In genomic region chr16:85221081-85221809, GRCh38 we compare ENCODE assay signal across 13 cellular contexts.
DNase-seq lines count a peak whose midpoint lies in the region; ATAC-seq and TF ChIP-seq lines count a peak whose summit lies in the region.
"Had no signal": no experiment of that assay in that cellular context is flagged by ENCODE, and none has a peak within 500 bp of the region (broad histone marks: within the 10 kb centered on the region; RNA-seq: fewer than 3 reads in every experiment).

No MANE protein-coding gene starts in this region.

- intact Hi-C loops in IMR-90 (cut with micrococcal nuclease), result loop anchor here (5.0 kb wide), 1 partner anchor 49 kb away; no protein-coding TSS in a partner anchor
- intact Hi-C loops in sciatic nerve (cut with DNase I), result no loop called here

- H2BK15ac ChIP-seq in IMR-90 (ENCODE audit: low read depth, low read length), result peak overlapping the region; percentile 91; the same call in 2 of the 3 replicates

- no peak overlapping the region for H3K4me2 ChIP-seq in IMR-90 (ENCODE audit: low read depth, low read length)

- H3K4me1 ChIP-seq in IMR-90 (ENCODE audit: control insufficient read depth, insufficient read depth, low read length), result peaks cover 34% of the 10 kb centered on the region
- H3K4me1 ChIP-seq in endodermal cell (ENCODE audit: control insufficient read depth, insufficient read depth, low read length), result peaks cover 8% of the 10 kb centered on the region

- dilution Hi-C loops in IMR-90 (cut with HindIII; ENCODE audit: low sequenced_read_pairs, unreplicated experiment), result no loop called here

- H3K23ac ChIP-seq in IMR-90 (ENCODE audit: low read depth, low read length), result peak overlapping the region; percentile 98

- no peak overlapping the region for H3K4me3 Mint-ChIP-seq in endodermal cell
- H3K4me3 Mint-ChIP-seq in activated T-cell treated with anti-CD3 and anti-CD28 coated beads, Interleukin-2, amount 50 U/mL, for 72 hours, result no peak overlapping the region
- H3K4me3 Mint-ChIP-seq: CD4-positive, CD25-positive, alpha-beta regulatory T cell had no signal

- H3K4ac ChIP-seq in IMR-90 (ENCODE audit: low read depth, low read length), result peak overlapping the region; percentile 97

- H3K27me3 ChIP-seq in IMR-90 (ENCODE audit: control insufficient read depth, insufficient read depth, low read length) (no peaks in the 10 kb centered on the region), endodermal cell (ENCODE audit: control insufficient read depth, insufficient read depth, low read length, poor library complexity, severe bottlenecking) (no peaks in the 10 kb centered on the region)
- H3K27me3 ChIP-seq: brain microvascular endothelial cell, upper lobe of right lung had no signal

- POLR2A ChIA-PET in IMR-90 (lab: Charles Lee; ENCODE audit: unreplicated experiment), result no interaction called here

- peaks cover 14% of the 10 kb centered on the region for H3K4me1 Mint-ChIP-seq in endodermal cell
- H3K4me1 Mint-ChIP-seq in activated T-cell treated with anti-CD3 and anti-CD28 coated beads, Interleukin-2, amount 50 U/mL, for 72 hours (ENCODE audit: low read depth), result peaks cover 8% of the 10 kb centered on the region

- H4K20me1 ChIP-seq in IMR-90 (ENCODE audit: insufficient read depth, low read length), result peaks cover 3% of the 10 kb centered on the region; the same call in 1 of the 2 replicates

- H2BK5ac ChIP-seq in IMR-90 (ENCODE audit: low read depth, low read length, poor library complexity, severe bottlenecking), result peak overlapping the region; percentile 83

- no peak overlapping the region for H3K9ac ChIP-seq in IMR-90 (ENCODE audit: low read depth, low read length)
- H3K9ac ChIP-seq in endodermal cell (ENCODE audit: extremely low read depth, low read length, poor library complexity, severe bottlenecking), result no peak overlapping the region

- peak overlapping the region; percentile 82 for H2AK9ac ChIP-seq in IMR-90 (replicated peaks; ENCODE audit: low read depth, low read length, poor library complexity)

- H3K9me3 Mint-ChIP-seq in endodermal cell, result no peaks in the 10 kb centered on the region
- no peaks in the 10 kb centered on the region for H3K9me3 Mint-ChIP-seq in activated T-cell treated with anti-CD3 and anti-CD28 coated beads, Interleukin-2, amount 50 U/mL, for 72 hours
- H3K9me3 Mint-ChIP-seq: CD4-positive, CD25-positive, alpha-beta regulatory T cell had no signal

- no peak overlapping the region for H2AFZ ChIP-seq in IMR-90 (replicated peaks; ENCODE audit: low read length, poor library complexity)

- ATAC-seq in IMR-90 (ENCODE audit: low read depth), result no peak
- ATAC-seq in sciatic nerve, result peak; percentile 37
- no peak for ATAC-seq in GM21381 (IDR thresholded peaks at IDR 0.05; ENCODE audit: unreplicated experiment)
- no peak for ATAC-seq in activated T-cell treated with anti-CD3 and anti-CD28 coated beads, Interleukin-2, amount 50 U/mL, for 72 hours (replicated peaks in 1 of 2)

- no peak for TF ChIP-seq RAD21 in IMR-90 (IDR thresholded peaks at IDR 0.05; ENCODE audit: low read length)

- peak overlapping the region; percentile 74 for H2BK20ac ChIP-seq in IMR-90 (ENCODE audit: low read depth, low read length)

- H2AK5ac ChIP-seq in IMR-90 (ENCODE audit: low read depth, low read length), result peak overlapping the region; percentile 100

- CTCF ChIA-PET in IMR-90 (lab: Yijun Ruan, JAX), result no interaction called here

- H3K36me3 Mint-ChIP-seq in endodermal cell (ENCODE audit: low read depth), result no peaks in the 10 kb centered on the region
- H3K36me3 Mint-ChIP-seq in activated T-cell treated with anti-CD3 and anti-CD28 coated beads, Interleukin-2, amount 50 U/mL, for 72 hours (ENCODE audit: insufficient read depth in 2 of 2), result no peaks in the 10 kb centered on the region
- H3K36me3 Mint-ChIP-seq: CD4-positive, CD25-positive, alpha-beta regulatory T cell had no signal

- no TSS peak for BruUV-seq in IMR-90 (replicated peaks; lab: Mats Ljungman, UMichigan)

- in situ Hi-C loops in IMR-90 (cut with MboI; ENCODE audit: low sequenced_read_pairs), result no loop called here

- H3K18ac ChIP-seq in IMR-90 (ENCODE audit: low read depth, low read length), result peak overlapping the region; percentile 15

- H3K4me3 ChIP-seq in IMR-90 (ENCODE audit: insufficient read depth, low read depth, low read length) (no peak overlapping the region), endodermal cell (ENCODE audit: low read length) (no peak overlapping the region)

- TF ChIP-seq CTCF in IMR-90 (conservative IDR thresholded peaks at IDR 0.05; ENCODE audit: low read depth, low read length) (no peak), endodermal cell (conservative IDR thresholded peaks at IDR 0.05) (no peak)

- H3K79me1 ChIP-seq in IMR-90 (ENCODE audit: low read depth in 1 of 2, low read length in 2 of 2), result peaks cover 37 to 86% of the 10 kb centered on the region in 2 experiments

- peak overlapping the region; percentile 46; the same call in 1 of the 2 replicates for H3K56ac ChIP-seq in IMR-90 (ENCODE audit: extremely low read depth, insufficient read depth, low read length)

- H3K27ac Mint-ChIP-seq in endodermal cell, result no peak overlapping the region
- no peak overlapping the region for H3K27ac Mint-ChIP-seq in activated T-cell treated with anti-CD3 and anti-CD28 coated beads, Interleukin-2, amount 50 U/mL, for 72 hours
- H3K27ac Mint-ChIP-seq: CD4-positive, CD25-positive, alpha-beta regulatory T cell; progenitor cell of endocrine pancreas had no signal

- H3K14ac ChIP-seq in IMR-90 (replicated peaks; ENCODE audit: low read depth, low read length), result peak overlapping the region; percentile 97

- DNase-seq in ELF-1 (ENCODE audit: low read depth, low spot score), result peak; percentile 63
- DNase-seq in IMR-90, result no peak
- no peak for DNase-seq in endodermal cell
- DNase-seq in sciatic nerve (ENCODE audit: low spot score), result no peak
- no peak for DNase-seq in germinal center (ENCODE audit: low spot score)
- no peak for DNase-seq in activated T-cell treated with anti-CD3 and anti-CD28 coated beads, Interleukin-2, amount 50 U/mL, for 72 hours
- DNase-seq: activated effector memory CD4-positive, alpha-beta T cell treated with anti-CD3 and anti-CD28 coated beads, Interleukin-2, amount 50 U/mL, for 16 hours; CD4-positive, CD25-positive, alpha-beta regulatory T cell; effector memory CD4-positive, alpha-beta T cell had no signal

- no peaks in the 10 kb centered on the region for H3K27me3 Mint-ChIP-seq in endodermal cell (ENCODE audit: insufficient read depth)
- H3K27me3 Mint-ChIP-seq in activated T-cell treated with anti-CD3 and anti-CD28 coated beads, Interleukin-2, amount 50 U/mL, for 72 hours (ENCODE audit: low read depth), result no peaks in the 10 kb centered on the region
- H3K27me3 Mint-ChIP-seq: CD4-positive, CD25-positive, alpha-beta regulatory T cell had no signal

- peak overlapping the region; percentile 96 for H4K91ac ChIP-seq in IMR-90 (ENCODE audit: insufficient read depth, low read depth, low read length)

- no peak for TF ChIP-seq POLR2A in IMR-90 (IDR thresholded peaks at IDR 0.05; ENCODE audit: low read depth, low read length)

- peak overlapping the region; percentile 22; the same call in 1 of the 2 replicates for H4K5ac ChIP-seq in IMR-90 (ENCODE audit: low read depth, low read length)

- no peaks in the 10 kb centered on the region; the same call in 1 of the 2 replicates for H3K9me3 ChIP-seq in IMR-90 (ENCODE audit: control insufficient read depth, insufficient read depth, low read length)
- no peaks in the 10 kb centered on the region for H3K9me3 ChIP-seq in endodermal cell (ENCODE audit: control insufficient read depth, low read length)
- H3K9me3 ChIP-seq: upper lobe of right lung had no signal

- H3K27ac ChIP-seq in IMR-90 (ENCODE audit: insufficient read depth, low read length), result peak overlapping the region; percentile 93
- peak overlapping the region; percentile 19 for H3K27ac ChIP-seq in endodermal cell (ENCODE audit: low read depth, low read length)
- H3K27ac ChIP-seq: upper lobe of right lung had no signal

- H2BK120ac ChIP-seq in IMR-90 (ENCODE audit: low read depth, low read length), result peak overlapping the region; percentile 97

- H3K36me3 ChIP-seq in IMR-90 (ENCODE audit: control insufficient read depth, insufficient read depth, low read length) (no peaks in the 10 kb centered on the region), endodermal cell (ENCODE audit: control insufficient read depth, insufficient read depth, low read length) (no peaks in the 10 kb centered on the region)
- H3K36me3 ChIP-seq: brain microvascular endothelial cell, upper lobe of right lung had no signal

- H4K8ac ChIP-seq in IMR-90 (ENCODE audit: low read depth in 2 of 2, low read length in 2 of 2), result peak overlapping the region; percentile 64 to 92; a peak in 3 of 4 replicates

- WGBS in IMR-90 (ENCODE audit: extremely low coverage in 2 of 2, insufficient read length in 1 of 2), 2 experiments, result 46% methylated on average over 8 of the region's 25 CpGs; no CpG with 5 or more reads in 1 of the 2 experiments
- 66 to 85% methylated on average over 11 to 25 of the region's 25 CpGs for WGBS in endodermal cell (ENCODE audit: insufficient coverage in 1 of 2, insufficient read length in 1 of 2), 2 experiments

- peaks cover 12% of the 10 kb centered on the region for H3K9me1 ChIP-seq in IMR-90 (ENCODE audit: insufficient read depth, low read length)

TF ChIP-seq in IMR-90, 13 proteins besides CTCF, POLR2A, EP300 and RAD21 (continues in another document):
- TF ChIP-seq MXI1 (IDR thresholded peaks at IDR 0.05; ENCODE audit: borderline replicate concordance, low read depth, low read length), result no peak
- TF ChIP-seq RCOR1 (IDR thresholded peaks at IDR 0.05; ENCODE audit: insufficient replicate concordance, low read length), result no peak
- TF ChIP-seq, protein P1, sequence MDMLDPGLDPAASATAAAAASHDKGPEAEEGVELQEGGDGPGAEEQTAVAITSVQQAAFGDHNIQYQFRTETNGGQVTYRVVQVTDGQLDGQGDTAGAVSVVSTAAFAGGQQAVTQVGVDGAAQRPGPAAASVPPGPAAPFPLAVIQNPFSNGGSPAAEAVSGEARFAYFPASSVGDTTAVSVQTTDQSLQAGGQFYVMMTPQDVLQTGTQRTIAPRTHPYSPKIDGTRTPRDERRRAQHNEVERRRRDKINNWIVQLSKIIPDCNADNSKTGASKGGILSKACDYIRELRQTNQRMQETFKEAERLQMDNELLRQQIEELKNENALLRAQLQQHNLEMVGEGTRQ (IDR thresholded peaks at IDR 0.05; ENCODE audit: low read depth, low read length), result no peak
- TF ChIP-seq CHD1 (IDR thresholded peaks at IDR 0.05; ENCODE audit: low read depth, low read length), result no peak
- no peak for TF ChIP-seq MAZ (IDR thresholded peaks at IDR 0.05; ENCODE audit: borderline replicate concordance, low read depth, low read length)
- TF ChIP-seq, protein P2, sequence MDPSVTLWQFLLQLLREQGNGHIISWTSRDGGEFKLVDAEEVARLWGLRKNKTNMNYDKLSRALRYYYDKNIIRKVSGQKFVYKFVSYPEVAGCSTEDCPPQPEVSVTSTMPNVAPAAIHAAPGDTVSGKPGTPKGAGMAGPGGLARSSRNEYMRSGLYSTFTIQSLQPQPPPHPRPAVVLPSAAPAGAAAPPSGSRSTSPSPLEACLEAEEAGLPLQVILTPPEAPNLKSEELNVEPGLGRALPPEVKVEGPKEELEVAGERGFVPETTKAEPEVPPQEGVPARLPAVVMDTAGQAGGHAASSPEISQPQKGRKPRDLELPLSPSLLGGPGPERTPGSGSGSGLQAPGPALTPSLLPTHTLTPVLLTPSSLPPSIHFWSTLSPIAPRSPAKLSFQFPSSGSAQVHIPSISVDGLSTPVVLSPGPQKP (IDR thresholded peaks at IDR 0.05; ENCODE audit: borderline replicate concordance, low read depth, low read length), result no peak
